Comparison of ENCODE assay signal across 2 cellular contexts in genomic region chr16:81494434-81494806, GRCh38.
TF ChIP-seq lines count a peak whose summit lies in the region.

No MANE protein-coding gene starts in this region.

TF ChIP-seq in HCT116, 20 proteins besides CTCF, POLR2A, EP300 and RAD21 (continued from another document):
- TF ChIP-seq ZBTB33 (IDR thresholded peaks at IDR 0.05; ENCODE audit: extremely low read depth, insufficient replicate concordance, low read length) (no peak), JUND (IDR thresholded peaks at IDR 0.05) (no peak), ATF3 (IDR thresholded peaks at IDR 0.05) (no peak), REST (IDR thresholded peaks at IDR 0.05; ENCODE audit: low read depth) (no peak), CEBPB (IDR thresholded peaks at IDR 0.05; ENCODE audit: low read depth) (no peak)

TF ChIP-seq in liver, 16 proteins besides CTCF, POLR2A, EP300 and RAD21 (continued from another document):
- no peak for TF ChIP-seq MAX (IDR thresholded peaks at IDR 0.05)
- TF ChIP-seq NR2F2 (IDR thresholded peaks at IDR 0.05) = no peak
- no peak for TF ChIP-seq FOXA2 (IDR thresholded peaks at IDR 0.05)
- no peak for TF ChIP-seq HNF4G (IDR thresholded peaks at IDR 0.05)
- no peak for TF ChIP-seq GABPA (IDR thresholded peaks at IDR 0.05 in 1 of 2, conservative IDR thresholded peaks at IDR 0.05 in 1 of 2)
- no peak for TF ChIP-seq ZBTB33 (IDR thresholded peaks at IDR 0.05)
- no peak for TF ChIP-seq YY1 (IDR thresholded peaks at IDR 0.05)
- no peak for TF ChIP-seq RXRA (IDR thresholded peaks at IDR 0.05)
- no peak for TF ChIP-seq EGR1 (IDR thresholded peaks at IDR 0.05; ENCODE audit: low read depth in 2 of 2)
- TF ChIP-seq HNF4A (conservative IDR thresholded peaks at IDR 0.05) = no peak
- no peak for TF ChIP-seq FOXA1 (IDR thresholded peaks at IDR 0.05)
- TF ChIP-seq TAF1 (conservative IDR thresholded peaks at IDR 0.05) = no peak
- no peak for TF ChIP-seq ATF3 (IDR thresholded peaks at IDR 0.05)
- no peak for TF ChIP-seq JUND (IDR thresholded peaks at IDR 0.05)
- no peak for TF ChIP-seq SP1 (IDR thresholded peaks at IDR 0.05)
